8 cellular contexts compared by ENCODE assay signal in genomic region chr17:64496786-64497564, GRCh38. TPM values are rescaled to one million over a fixed set of nuclear protein-coding genes. Genes with fewer than 3 reads are reported as not detected.
DNase-seq lines count a peak whose midpoint lies in the region; ATAC-seq and TF ChIP-seq lines count a peak whose summit lies in the region.

Gene POLG2, minus strand, starts transcription at chr17:64497054. Its CDS starts 86 bp downstream, at chr17:64496968.

- DNase-seq in NCI-H187 (lab: John Stamatoyannopoulos, UW) (peak; percentile 84 to 92), T-helper 17 cell (peak; percentile 95 to 97 (median 95)), amygdala (lab: John Stamatoyannopoulos, UW) (peak; percentile 15 to 92 (median 80)), right atrium auricular region (ENCODE audit: low spot score) (peak; percentile 93), pulmonary artery endothelial cell (ENCODE audit: low read depth, low spot score) (peak; percentile 63), uterus (peak; percentile 88 to 89)

- peak within 1 kb of the TSS; percentile 100 for H3K4me3 Mint-ChIP-seq in T-helper 17 cell

- peaks cover 15% of the 10 kb centered on the region for H3K36me3 Mint-ChIP-seq in T-helper 17 cell (ENCODE audit: low read depth)

- H3K4me1 ChIP-seq in right atrium auricular region = peaks cover 0 to 54% of the 10 kb centered on the region in 2 donors
- peaks cover 6 to 8% of the 10 kb centered on the region in 2 donors for H3K4me1 ChIP-seq in uterus

- TF ChIP-seq POLR2A in uterus (IDR thresholded peaks at IDR 0.05) = peak; percentile 46 to 49

- ATAC-seq in GM18499 (IDR thresholded peaks at IDR 0.05; ENCODE audit: insufficient read depth, unreplicated experiment) (peak; percentile 46), HG02943 (IDR thresholded peaks at IDR 0.05; ENCODE audit: low read depth, unreplicated experiment) (peak; percentile 75), T-helper 17 cell (peak; percentile 82)

- H3K27me3 Mint-ChIP-seq in T-helper 17 cell = no peaks in the 10 kb centered on the region

- H3K27me3 ChIP-seq in right atrium auricular region (no peaks in the 10 kb centered on the region), uterus (no peaks in the 10 kb centered on the region)

- peak within 1 kb of the TSS; percentile 100 for H3K27ac Mint-ChIP-seq in T-helper 17 cell

- intact Hi-C loops in uterus (cut with DNase I; ENCODE audit: low total_unique reads) = no loop called here

- H3K36me3 ChIP-seq in right atrium auricular region (peaks cover 55% of the 10 kb centered on the region), uterus (no peaks in the 10 kb centered on the region)

- H3K27ac ChIP-seq in right atrium auricular region (peak within 1 kb of the TSS; percentile 81 to 83), uterus (peak within 1 kb of the TSS; percentile 79 to 87)

- peak within 1 kb of the TSS; percentile 71 to 73 for H3K4me3 ChIP-seq in right atrium auricular region
- peak within 1 kb of the TSS; percentile 73 to 79 for H3K4me3 ChIP-seq in uterus

- H3K4me1 Mint-ChIP-seq in T-helper 17 cell = peaks cover 62% of the 10 kb centered on the region

- peak; percentile 22 to 57 for TF ChIP-seq CTCF in right atrium auricular region (IDR thresholded peaks at IDR 0.05)
- TF ChIP-seq CTCF in uterus (IDR thresholded peaks at IDR 0.05) = peak in 2 of 4 experiments; percentile 31 to 44

- H3K9me3 ChIP-seq in T-helper 17 cell (ENCODE audit: control insufficient read depth, low read length, poor library complexity, severe bottlenecking) (no peaks in the 10 kb centered on the region), right atrium auricular region (no peaks in the 10 kb centered on the region), uterus (no peaks in the 10 kb centered on the region)

RNA-seq across cellular contexts. Expression of gene POLG2, which starts in this region (rescaled TPM):
- total RNA-seq in T-helper 17 cell = 10 to 100 TPM; 37.1 to 39.0 TPM
- total RNA-seq in right atrium auricular region = 1 to 10 TPM; 2.7 to 3.3 TPM
- 6.3 and 11.4 TPM in 2 replicates for total RNA-seq in pulmonary artery endothelial cell
- 10 to 100 TPM in 3 of 4 donors, 1 to 10 TPM in 1; 2.4 to 41.8 (median 17.8) TPM for total RNA-seq in uterus

Comparison
In these comparisons a context has a peak if more than half of its experiments do, and no peak if none do; other contexts are left out.
1. Peak in every context shown above with its lines: DNase-seq, ATAC-seq, H3K4me3 ChIP-seq and H3K27ac ChIP-seq.